Comparison of ENCODE assay signal across 8 cellular contexts in the genomic region with DNA sequence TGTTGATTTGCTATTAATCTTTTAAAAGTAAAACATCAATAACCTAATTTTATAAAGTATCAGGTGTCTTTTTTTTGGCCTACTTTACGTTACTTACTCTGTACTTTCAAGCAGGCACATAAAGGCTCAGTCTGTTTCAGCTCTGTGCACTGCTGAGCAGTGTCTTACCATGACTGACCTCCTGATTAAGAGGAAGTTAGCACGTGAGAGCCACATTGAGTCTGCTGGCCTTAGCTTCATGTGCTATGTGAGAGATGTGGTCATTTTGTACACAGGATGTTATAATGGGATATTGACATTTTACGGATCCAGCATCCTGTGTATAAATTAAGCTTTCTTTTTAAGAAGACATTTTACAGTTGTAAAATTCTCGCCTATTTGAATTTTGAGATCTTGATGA. TPM values are rescaled to one million over a fixed set of nuclear protein-coding genes. Genes with fewer than 3 reads are reported as not detected.
DNase-seq lines count a peak whose midpoint lies in the region; ATAC-seq and TF ChIP-seq lines count a peak whose summit lies in the region.

No MANE protein-coding gene starts in this region.

- H3K4me1 Mint-ChIP-seq in activated naive CD8-positive, alpha-beta T cell treated with anti-CD3 and anti-CD28 coated beads, Interleukin-2, amount 10 ng/mL, durations not matched to agents 7 days and 5 days: peaks cover 41% of the 10 kb centered on the region

- H3K4me3 Mint-ChIP-seq in activated naive CD8-positive, alpha-beta T cell treated with anti-CD3 and anti-CD28 coated beads, Interleukin-2, amount 10 ng/mL, durations not matched to agents 7 days and 5 days: peak overlapping the region; percentile 19

- no peak overlapping the region for H2AFZ ChIP-seq in MM.1S (ENCODE audit: low read length)

- peaks cover 95% of the 10 kb centered on the region for H3K79me2 ChIP-seq in MM.1S (ENCODE audit: low read length)

- intact Hi-C loops in mucosa of descending colon (cut with DNase I, micrococcal nuclease): no loop called here

- peaks cover 16% of the 10 kb centered on the region for H3K36me3 Mint-ChIP-seq in activated naive CD8-positive, alpha-beta T cell treated with anti-CD3 and anti-CD28 coated beads, Interleukin-2, amount 10 ng/mL, durations not matched to agents 7 days and 5 days

- H4K20me1 ChIP-seq in BLaER1 (peaks cover 100% of the 10 kb centered on the region), MM.1S (ENCODE audit: insufficient read depth, low read length) (no peaks in the 10 kb centered on the region)

- peaks cover 21% of the 10 kb centered on the region for H3K4me1 ChIP-seq in BLaER1
- H3K4me1 ChIP-seq in mucosa of descending colon (ENCODE audit: low read depth): no peaks in the 10 kb centered on the region
- H3K4me1 ChIP-seq in MM.1S (ENCODE audit: low read length): no peaks in the 10 kb centered on the region

- H3K27me3 ChIP-seq in BLaER1 (no peaks in the 10 kb centered on the region), MM.1S (replicated peaks; ENCODE audit: insufficient read depth, low read length) (no peaks in the 10 kb centered on the region)

- H3F3A ChIP-seq in MM.1S (ENCODE audit: insufficient read depth, low read length): no peaks in the 10 kb centered on the region

- DNase-seq in activated naive CD8-positive, alpha-beta T cell treated with anti-CD3 and anti-CD28 coated beads, Interleukin-2, amount 10 ng/mL, durations not matched to agents 7 days and 5 days: no peak
- DNase-seq in mucosa of descending colon (peak in 1 of 3 donors; percentile 49), NCI-H1436 treated with DMSO at 0.1 percent for 48 hours (lab: John Stamatoyannopoulos, UW) (no peak), MM.1S (no peak)
- no peak for DNase-seq in central memory CD4-positive, alpha-beta T cell

- no peaks in the 10 kb centered on the region for H3K27me3 Mint-ChIP-seq in activated naive CD8-positive, alpha-beta T cell treated with anti-CD3 and anti-CD28 coated beads, Interleukin-2, amount 10 ng/mL, durations not matched to agents 7 days and 5 days

- ATAC-seq in GM19372 (IDR thresholded peaks at IDR 0.05; ENCODE audit: low read depth, unreplicated experiment): peak; percentile 90
- peak; percentile 66 for ATAC-seq in HG03280 (IDR thresholded peaks at IDR 0.05; ENCODE audit: unreplicated experiment)
- ATAC-seq in activated naive CD8-positive, alpha-beta T cell treated with anti-CD3 and anti-CD28 coated beads, Interleukin-2, amount 10 ng/mL, durations not matched to agents 7 days and 5 days (ENCODE audit: low read depth): peak; percentile 47
- ATAC-seq in mucosa of descending colon: peak; percentile 65

- peaks cover 2% of the 10 kb centered on the region for H3K9me3 Mint-ChIP-seq in activated naive CD8-positive, alpha-beta T cell treated with anti-CD3 and anti-CD28 coated beads, Interleukin-2, amount 10 ng/mL, durations not matched to agents 7 days and 5 days

- H3K4me2 ChIP-seq in BLaER1: 0 out of 2 replicates have a peak overlapping the region, but pooled peaks have one; percentile 7
- H3K4me2 ChIP-seq in MM.1S (ENCODE audit: low read depth, low read length): no peak overlapping the region

- TF ChIP-seq CTCF in mucosa of descending colon (IDR thresholded peaks at IDR 0.05) (no peak), MM.1S (IDR thresholded peaks at IDR 0.05; ENCODE audit: low read length) (no peak)

- H3K9me3 ChIP-seq in BLaER1: peaks cover 16% of the 10 kb centered on the region
- no peaks in the 10 kb centered on the region for H3K9me3 ChIP-seq in mucosa of descending colon
- H3K9me3 ChIP-seq in MM.1S (replicated peaks; ENCODE audit: insufficient read depth, low read length): no peaks in the 10 kb centered on the region

- H3K36me3 ChIP-seq in BLaER1 (peaks cover 38% of the 10 kb centered on the region), mucosa of descending colon (ENCODE audit: low read depth) (no peaks in the 10 kb centered on the region), MM.1S (replicated peaks; ENCODE audit: insufficient read depth, low read length) (no peaks in the 10 kb centered on the region)

- H3K9ac ChIP-seq in BLaER1 (no peak overlapping the region), MM.1S (ENCODE audit: low read length) (no peak overlapping the region)

- H3K27ac ChIP-seq in BLaER1 (no peak overlapping the region), MM.1S (ENCODE audit: low read length) (no peak overlapping the region)

- POLR2A ChIA-PET in activated naive CD8-positive, alpha-beta T cell treated with anti-CD3 and anti-CD28 coated beads, Interleukin-2, amount 10 ng/mL, durations not matched to agents 7 days and 5 days (lab: Charles Lee): interaction anchor here (1.1 kb wide), 1 partner anchor 31 kb away, joined by 5 read pairs; a partner anchor contains a TSS

- no peaks in the 10 kb centered on the region for H3K9me2 ChIP-seq in MM.1S (replicated peaks; ENCODE audit: insufficient read depth, low read length)

- H3K4me3 ChIP-seq in BLaER1: no peak overlapping the region
- H3K4me3 ChIP-seq in mucosa of descending colon: no peak overlapping the region
- no peak overlapping the region for H3K4me3 ChIP-seq in MM.1S (ENCODE audit: low read length)

- no peak overlapping the region for H3K27ac Mint-ChIP-seq in activated naive CD8-positive, alpha-beta T cell treated with anti-CD3 and anti-CD28 coated beads, Interleukin-2, amount 10 ng/mL, durations not matched to agents 7 days and 5 days

RNA-seq across cellular contexts. Expression of a gene that starts 31.9 kb away (rescaled TPM):
- total RNA-seq in activated naive CD8-positive, alpha-beta T cell treated with anti-CD3 and anti-CD28 coated beads, Interleukin-2, amount 10 ng/mL, durations not matched to agents 7 days and 5 days: 10 to 100 TPM; 83.2 to 98.2 TPM
- 100 to 1,000 TPM in 2 of 3 donors, 10 to 100 TPM in 1; 71.8 to 102 (median 101) TPM for total RNA-seq in mucosa of descending colon
